26 cellular contexts compared by ENCODE assay signal in genomic region chr10:77016278-77016815, GRCh38.
"Had no signal": no experiment of that assay in that cellular context is flagged by ENCODE, and none has a peak within 500 bp of the region (broad histone marks: within the 10 kb centered on the region; RNA-seq: fewer than 3 reads in every experiment).

No MANE protein-coding gene starts in this region.

- H3K27me3 ChIP-seq: breast epithelium, left lung, pancreas, stomach, vagina had no signal

- H3K4me1 ChIP-seq: breast epithelium, lower lobe of right lung, pancreas, prostate gland had no signal

- ATAC-seq: activated CD4-positive, alpha-beta T cell treated with anti-CD3 and anti-CD28 coated beads for 36 hours; activated T-cell treated with anti-CD3 and anti-CD28 coated beads, Interleukin-2, amount 50 U/mL, for 72 hours; esophagus mucosa; left lung; lower lobe of right lung; mucosa of descending colon; natural killer cell treated with Interleukin-12 subunit alpha and Interleukin-12 subunit beta and Interleukin-15 and Interleukin-18, amount 100 ng/mL, for 72 hours; pancreas; sciatic nerve; stimulated activated effector memory CD8-positive, alpha-beta T cell treated with anti-CD3 and anti-CD28 coated beads, Interleukin-12 subunit alpha, Interleukin-12 subunit beta, amount 100 ng/mL, for 72 hours; T-cell had no signal

- DNase-seq: activated CD4-positive, alpha-beta T cell treated with anti-CD3 and anti-CD28 coated beads for 36 hours; activated CD4-positive, CD25-positive, alpha-beta regulatory T cell; activated effector memory CD4-positive, alpha-beta T cell treated with Interleukin-2 at 50 U/mL for 16 hours; activated naive CD4-positive, alpha-beta T cell treated with Interleukin-2 at 50 U/mL for 16 hours; activated naive CD8-positive, alpha-beta T cell treated with anti-CD3 and anti-CD28 coated beads for 36 hours; activated T-cell treated with anti-CD3 and anti-CD28 coated beads for 4 hours; activated T-cell treated with anti-CD3 and anti-CD28 coated beads, Interleukin-2, amount 50 U/mL, for 72 hours; endodermal cell; left lung; lower lobe of right lung; mesendoderm; mucosa of descending colon; pancreas; retina; small intestine; stimulated activated CD4-positive, alpha-beta T cell treated with anti-CD3 and anti-CD28 coated beads, Interleukin-4, amount 100 ng/mL, for 24 hours; stomach; T-cell had no signal

- H3K9me3 ChIP-seq: breast epithelium, left lung, lower lobe of right lung, mucosa of descending colon, pancreas, prostate gland, stomach, vagina had no signal

- H3K4me3 ChIP-seq: breast epithelium, left lung, lower lobe of right lung, mucosa of descending colon, pancreas, prostate gland, stomach, vagina had no signal

- FAIRE-seq: frontal cortex, pancreas, small intestine had no signal

- H3K36me3 ChIP-seq: breast epithelium, left lung, lower lobe of right lung, pancreas, prostate gland, vagina had no signal

- H3K27ac ChIP-seq: breast epithelium, left lung, lower lobe of right lung, pancreas, prostate gland, stomach, vagina had no signal
